In genomic region chr5:9339206-9339818, GRCh38 we compare ENCODE assay signal across 11 cellular contexts.
DNase-seq lines count a peak whose midpoint lies in the region; ATAC-seq and TF ChIP-seq lines count a peak whose summit lies in the region.
"Had no signal": no experiment of that assay in that cellular context is flagged by ENCODE, and none has a peak within 500 bp of the region (broad histone marks: within the 10 kb centered on the region; RNA-seq: fewer than 3 reads in every experiment).

No MANE protein-coding gene starts in this region.

- H3K27ac Mint-ChIP-seq in endodermal cell = no peak overlapping the region
- H3K27ac Mint-ChIP-seq: activated naive CD8-positive, alpha-beta T cell had no signal

- 91 to 98% methylated on average over 3 of the region's 3 CpGs for WGBS in endodermal cell (ENCODE audit: insufficient coverage in 1 of 2, insufficient read length in 1 of 2), 2 experiments

- H3K36me3 ChIP-seq in endodermal cell (ENCODE audit: control insufficient read depth, insufficient read depth, low read length) = peaks cover 41% of the 10 kb centered on the region
- H3K36me3 ChIP-seq: sigmoid colon had no signal

- no peaks in the 10 kb centered on the region for H3K4me1 ChIP-seq in endodermal cell (ENCODE audit: control insufficient read depth, insufficient read depth, low read length)

- no peaks in the 10 kb centered on the region for H3K27me3 ChIP-seq in endodermal cell (ENCODE audit: control insufficient read depth, insufficient read depth, low read length, poor library complexity, severe bottlenecking)
- H3K27me3 ChIP-seq: sigmoid colon had no signal

- H3K9ac ChIP-seq in endodermal cell (ENCODE audit: extremely low read depth, low read length, poor library complexity, severe bottlenecking) = no peak overlapping the region

- no peaks in the 10 kb centered on the region for H3K9me3 ChIP-seq in endodermal cell (ENCODE audit: control insufficient read depth, low read length)
- H3K9me3 ChIP-seq: sigmoid colon had no signal

- H3K27ac ChIP-seq in endodermal cell (ENCODE audit: low read depth, low read length) = no peak overlapping the region
- H3K27ac ChIP-seq: sigmoid colon had no signal

- TF ChIP-seq CTCF in AG04449 (IDR thresholded peaks at IDR 0.05; ENCODE audit: insufficient read depth, low read length, missing control alignments) (peak; percentile 36), GM12865 (IDR thresholded peaks at IDR 0.05; ENCODE audit: insufficient read depth, low read depth, low read length, missing control alignments) (peak; percentile 39), endodermal cell (conservative IDR thresholded peaks at IDR 0.05) (peak; percentile 75)

- no peak for ATAC-seq in HG03460 (IDR thresholded peaks at IDR 0.05; ENCODE audit: unreplicated experiment)

- H3K36me3 Mint-ChIP-seq in endodermal cell (ENCODE audit: low read depth) = peaks cover 19% of the 10 kb centered on the region
- H3K36me3 Mint-ChIP-seq: activated naive CD8-positive, alpha-beta T cell had no signal

- H3K4me3 ChIP-seq in AG04449 (ENCODE audit: low read depth, low read length) (no peak overlapping the region), GM12865 (ENCODE audit: low read depth, low read length) (no peak overlapping the region), endodermal cell (ENCODE audit: low read length) (no peak overlapping the region)
- H3K4me3 ChIP-seq: sigmoid colon had no signal

- no peaks in the 10 kb centered on the region for H3K27me3 Mint-ChIP-seq in endodermal cell (ENCODE audit: insufficient read depth)
- H3K27me3 Mint-ChIP-seq: activated naive CD8-positive, alpha-beta T cell had no signal

- H3K4me3 Mint-ChIP-seq in endodermal cell = no peak overlapping the region
- H3K4me3 Mint-ChIP-seq: activated naive CD8-positive, alpha-beta T cell had no signal

- CTCF ChIA-PET in AG04449 (lab: Yijun Ruan, JAX) = interaction anchor here (1.7 kb wide), 1 partner anchor 9 kb away, joined by 5 read pairs; no protein-coding TSS in a partner anchor

- POLR2A ChIA-PET in AG04449 (lab: Yijun Ruan, JAX) = no interaction called here

- H3K4me1 Mint-ChIP-seq in endodermal cell = no peaks in the 10 kb centered on the region

- DNase-seq in AG04449 (ENCODE audit: low read depth, low spot score) = no peak
- DNase-seq in GM12865 (ENCODE audit: low read depth) = peak; percentile 37
- DNase-seq in Kasumi-1 (lab: John Stamatoyannopoulos, UW) = peak; percentile 2 to 4
- peak; percentile 72 for DNase-seq in endodermal cell
- no peak for DNase-seq in GM19238 (ENCODE audit: insufficient read length, low spot score)
- DNase-seq in activated effector memory CD4-positive, alpha-beta T cell treated with anti-CD3 and anti-CD28 coated beads, Interleukin-2, amount 50 U/mL, for 16 hours = no peak
- DNase-seq in SK-N-DZ (ENCODE audit: low spot score) = no peak
- DNase-seq: Right ventricle myocardium superior, sigmoid colon had no signal

- peaks cover 1% of the 10 kb centered on the region for H3K9me3 Mint-ChIP-seq in endodermal cell

Comparison
In these comparisons a context has a peak if more than half of its experiments do, and no peak if none do; other contexts are left out.
1. DNase-seq: peak in GM12865 (single experiment), Kasumi-1 (2 of 2) and endodermal cell (single experiment); none in AG04449 (single experiment), GM19238 (single experiment), activated effector memory CD4-positive, alpha-beta T cell treated with anti-CD3 and anti-CD28 coated beads, Interleukin-2, amount 50 U/mL, for 16 hours (single experiment) and SK-N-DZ (single experiment).
2. Peak in every context shown above with its lines, with median percentiles within 50 percentile points of each other: CTCF ChIP-seq.